1 cellular context compared by ENCODE assay signal in the genomic region with DNA sequence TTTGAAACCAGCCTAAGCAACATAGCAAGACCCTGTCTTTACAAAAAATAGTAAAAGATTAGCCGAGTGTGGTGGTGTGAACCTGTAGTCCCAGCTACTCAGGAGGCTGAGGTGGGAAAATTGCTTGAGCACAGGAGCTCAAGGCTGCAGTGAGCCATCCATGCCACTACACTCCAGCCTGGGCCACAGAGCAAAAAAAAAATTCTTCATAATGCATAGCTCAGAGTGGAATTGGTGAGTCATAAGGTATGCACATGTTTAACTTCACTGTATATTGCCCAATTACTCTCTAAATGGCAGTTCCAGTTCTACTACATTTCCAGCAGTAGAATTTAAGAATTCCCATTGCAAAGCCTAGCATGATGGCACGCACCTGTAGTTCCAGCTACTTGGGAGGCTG.
TF ChIP-seq lines count a peak whose summit lies in the region.

No MANE protein-coding gene starts in this region.

TF ChIP-seq in IMR-90, 13 proteins besides CTCF, POLR2A, EP300 and RAD21:
- TF ChIP-seq, protein P1, sequence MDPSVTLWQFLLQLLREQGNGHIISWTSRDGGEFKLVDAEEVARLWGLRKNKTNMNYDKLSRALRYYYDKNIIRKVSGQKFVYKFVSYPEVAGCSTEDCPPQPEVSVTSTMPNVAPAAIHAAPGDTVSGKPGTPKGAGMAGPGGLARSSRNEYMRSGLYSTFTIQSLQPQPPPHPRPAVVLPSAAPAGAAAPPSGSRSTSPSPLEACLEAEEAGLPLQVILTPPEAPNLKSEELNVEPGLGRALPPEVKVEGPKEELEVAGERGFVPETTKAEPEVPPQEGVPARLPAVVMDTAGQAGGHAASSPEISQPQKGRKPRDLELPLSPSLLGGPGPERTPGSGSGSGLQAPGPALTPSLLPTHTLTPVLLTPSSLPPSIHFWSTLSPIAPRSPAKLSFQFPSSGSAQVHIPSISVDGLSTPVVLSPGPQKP (IDR thresholded peaks at IDR 0.05; ENCODE audit: borderline replicate concordance, low read depth, low read length): no peak
- TF ChIP-seq MAZ (IDR thresholded peaks at IDR 0.05; ENCODE audit: borderline replicate concordance, low read depth, low read length): no peak
- TF ChIP-seq MAFK (IDR thresholded peaks at IDR 0.05; ENCODE audit: low read depth, low read length): no peak
- no peak for TF ChIP-seq NFE2L2 (IDR thresholded peaks at IDR 0.05; ENCODE audit: low read depth, low read length)
- no peak for TF ChIP-seq SMC3 (IDR thresholded peaks at IDR 0.05; ENCODE audit: low read depth, low read length)
- TF ChIP-seq CEBPB (IDR thresholded peaks at IDR 0.05; ENCODE audit: low read depth, low read length): peak; percentile 97
- TF ChIP-seq, protein P2, sequence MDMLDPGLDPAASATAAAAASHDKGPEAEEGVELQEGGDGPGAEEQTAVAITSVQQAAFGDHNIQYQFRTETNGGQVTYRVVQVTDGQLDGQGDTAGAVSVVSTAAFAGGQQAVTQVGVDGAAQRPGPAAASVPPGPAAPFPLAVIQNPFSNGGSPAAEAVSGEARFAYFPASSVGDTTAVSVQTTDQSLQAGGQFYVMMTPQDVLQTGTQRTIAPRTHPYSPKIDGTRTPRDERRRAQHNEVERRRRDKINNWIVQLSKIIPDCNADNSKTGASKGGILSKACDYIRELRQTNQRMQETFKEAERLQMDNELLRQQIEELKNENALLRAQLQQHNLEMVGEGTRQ (IDR thresholded peaks at IDR 0.05; ENCODE audit: low read depth, low read length): no peak
- no peak for TF ChIP-seq RFX5 (IDR thresholded peaks at IDR 0.05; ENCODE audit: low read depth, low read length)
- 0 out of 2 replicates have a peak, but pooled peaks have one; percentile 54 for TF ChIP-seq BHLHE40 (IDR thresholded peaks at IDR 0.05; ENCODE audit: low read depth, low read length)
- TF ChIP-seq RCOR1 (IDR thresholded peaks at IDR 0.05; ENCODE audit: insufficient replicate concordance, low read length): peak; percentile 31
- no peak for TF ChIP-seq MXI1 (IDR thresholded peaks at IDR 0.05; ENCODE audit: borderline replicate concordance, low read depth, low read length)
- TF ChIP-seq FOS (IDR thresholded peaks at IDR 0.05; ENCODE audit: low read depth, low read length): peak; percentile 94
